Comparison of ENCODE assay signal across 21 cellular contexts in genomic region chr17:76391200-76391715, GRCh38. TPM values are rescaled to one million over a fixed set of nuclear protein-coding genes. Genes with fewer than 3 reads are reported as not detected.
A peak's percentile ranks its signal among the peaks of the same experiment; 100 is the strongest.
DNase-seq lines count a peak whose midpoint lies in the region; ATAC-seq and TF ChIP-seq lines count a peak whose summit lies in the region.
"Had no signal": no experiment of that assay in that cellular context is flagged by ENCODE, and none has a peak within 500 bp of the region (broad histone marks: within the 10 kb centered on the region; RNA-seq: fewer than 3 reads in every experiment).

No MANE protein-coding gene starts in this region.

- peaks cover 11% of the 10 kb centered on the region for H3K27me3 Mint-ChIP-seq in endothelial cell (ENCODE audit: unreplicated experiment)
- H3K27me3 Mint-ChIP-seq in naive thymus-derived CD4-positive, alpha-beta T cell = no peaks in the 10 kb centered on the region
- H3K27me3 Mint-ChIP-seq: B cell had no signal

- no peak overlapping the region for H3K4me3 ChIP-seq in PC-3 (ENCODE audit: low read length)
- no peak overlapping the region for H3K4me3 ChIP-seq in thyroid gland (replicated peaks in 1 of 3)
- H3K4me3 ChIP-seq in naive thymus-derived CD4-positive, alpha-beta T cell (ENCODE audit: low read length) = no peak overlapping the region

- peak; percentile 66 for DNase-seq in Right ventricle myocardium inferior (ENCODE audit: missing footprints)
- DNase-seq in Right ventricle myocardium superior = no peak
- no peak for DNase-seq in PC-3
- DNase-seq in endothelial cell (ENCODE audit: low spot score) = no peak
- DNase-seq in thyroid gland = peak; percentile 77 to 79
- no peak for DNase-seq in activated gamma-delta T cell (lab: John Stamatoyannopoulos, UW)
- no peak for DNase-seq in NCI-H1694 treated with DMSO at 0.1 percent for 48 hours (lab: John Stamatoyannopoulos, UW)
- DNase-seq in naive thymus-derived CD4-positive, alpha-beta T cell = no peak
- DNase-seq: Caco-2; CD8-positive, alpha-beta T cell; GOT3; NCI-H2029 treated with DMSO at 0.1 percent for 48 hours; NCI-H446 treated with DMSO at 0.1 percent for 48 hours; NCI-H526; RPMI8226; SK-N-SH; SW 1271 had no signal

- no peaks in the 10 kb centered on the region for H4K20me1 ChIP-seq in PC-3 (ENCODE audit: low read length)

- intact Hi-C loops in Right ventricle myocardium inferior (cut with DNase I) = no loop called here
- intact Hi-C loops in Right ventricle myocardium superior (cut with DNase I) = no loop called here
- intact Hi-C loops in PC-3 (cut with micrococcal nuclease) = no loop called here
- intact Hi-C loops in thyroid gland (cut with DNase I) = no loop called here
- intact Hi-C loops in naive thymus-derived CD4-positive, alpha-beta T cell (cut with micrococcal nuclease) = no loop called here

- CTCF ChIA-PET in PC-3 (lab: Charles Lee) = interaction anchor here (0.7 kb wide), 1 partner anchor 26 kb away, joined by 3 read pairs; no protein-coding TSS in a partner anchor
- CTCF ChIA-PET in naive thymus-derived CD4-positive, alpha-beta T cell (lab: Charles Lee) = interaction anchor here (1.3 kb wide), 1 partner anchor 117 kb away, joined by 3 read pairs; no protein-coding TSS in a partner anchor

- TF ChIP-seq POLR2A in thyroid gland (IDR thresholded peaks at IDR 0.05) = no peak

- H3K4me1 Mint-ChIP-seq in endothelial cell (ENCODE audit: unreplicated experiment) = peaks cover 18% of the 10 kb centered on the region
- H3K4me1 Mint-ChIP-seq in naive thymus-derived CD4-positive, alpha-beta T cell = peaks cover 0 to 9% (median 5%) of the 10 kb centered on the region in 7 donors

- peaks cover 31% of the 10 kb centered on the region for H3K4me1 ChIP-seq in PC-3 (ENCODE audit: insufficient read depth, low read length)
- H3K4me1 ChIP-seq in thyroid gland = peaks cover 28 to 46% of the 10 kb centered on the region in 2 donors
- H3K4me1 ChIP-seq in naive thymus-derived CD4-positive, alpha-beta T cell (ENCODE audit: control insufficient read depth in 2 of 2, insufficient read depth in 2 of 2, low read length in 2 of 2) = no peaks in the 10 kb centered on the region
- H3K4me1 ChIP-seq: Caco-2 had no signal

- no peak overlapping the region for H3K4me3 Mint-ChIP-seq in endothelial cell (ENCODE audit: unreplicated experiment)
- no peak overlapping the region for H3K4me3 Mint-ChIP-seq in naive thymus-derived CD4-positive, alpha-beta T cell
- H3K4me3 Mint-ChIP-seq: B cell; CD8-positive, alpha-beta T cell had no signal

- BruUV-seq in PC-3 (replicated peaks; lab: Mats Ljungman, UMichigan) = TSS peak; percentile 7

- peak overlapping the region; percentile 57 for H3K27ac Mint-ChIP-seq in endothelial cell (ENCODE audit: unreplicated experiment)
- H3K27ac Mint-ChIP-seq in naive thymus-derived CD4-positive, alpha-beta T cell = peak overlapping the region in 1 of 9 donors; percentile 45
- H3K27ac Mint-ChIP-seq: B cell; CD8-positive, alpha-beta T cell had no signal

- H3K36me3 ChIP-seq in PC-3 (ENCODE audit: low read depth, low read length) (peaks cover 28% of the 10 kb centered on the region), thyroid gland (peaks cover 11 to 15% of the 10 kb centered on the region in 2 donors)
- peaks cover 0 to 49% (median 3%) of the 10 kb centered on the region in 3 experiments for H3K36me3 ChIP-seq in naive thymus-derived CD4-positive, alpha-beta T cell (ENCODE audit: control insufficient read depth in 2 of 3, insufficient read depth in 3 of 3, low read length in 3 of 3)

- TF ChIP-seq CTCF in PC-3 (conservative IDR thresholded peaks at IDR 0.05; ENCODE audit: low read depth, low read length) (no peak), endothelial cell (IDR thresholded peaks at IDR 0.05; ENCODE audit: unreplicated experiment) (no peak), thyroid gland (IDR thresholded peaks at IDR 0.05) (no peak)

- H3K27me3 ChIP-seq in PC-3 (ENCODE audit: low read length) (no peaks in the 10 kb centered on the region), thyroid gland (no peaks in the 10 kb centered on the region)
- H3K27me3 ChIP-seq in naive thymus-derived CD4-positive, alpha-beta T cell (ENCODE audit: control insufficient read depth in 2 of 2, insufficient read depth in 2 of 2, low read length in 2 of 2) = no peaks in the 10 kb centered on the region

- peaks cover 14% of the 10 kb centered on the region for H3F3A ChIP-seq in PC-3 (ENCODE audit: low read length, unreplicated experiment)

- POLR2A ChIA-PET in PC-3 (lab: Charles Lee; ENCODE audit: unreplicated experiment) = no interaction called here
- POLR2A ChIA-PET in naive thymus-derived CD4-positive, alpha-beta T cell (lab: Charles Lee) = interaction anchor here (0.6 kb wide), 1 partner anchor 611 kb away, joined by 3 read pairs; no protein-coding TSS in a partner anchor

- no peak overlapping the region for H3K4me2 ChIP-seq in PC-3 (ENCODE audit: low read length)
- H3K4me2 ChIP-seq: SK-N-SH had no signal

- no peak overlapping the region for H2AFZ ChIP-seq in PC-3 (ENCODE audit: low read length)

- H3K9ac ChIP-seq in PC-3 (ENCODE audit: low read length) = no peak overlapping the region
- H3K9ac ChIP-seq: SK-N-SH had no signal

- WGBS in thyroid gland, 2 donors = 46 to 61% methylated on average over 14 of the region's 21 CpGs

- no peaks in the 10 kb centered on the region for H3K9me2 ChIP-seq in PC-3 (replicated peaks; ENCODE audit: low read length)
- H3K9me2 ChIP-seq: SK-N-SH had no signal

- H3K9me3 ChIP-seq in PC-3 (ENCODE audit: low read length) (no peaks in the 10 kb centered on the region), thyroid gland (no peaks in the 10 kb centered on the region)
- H3K9me3 ChIP-seq in naive thymus-derived CD4-positive, alpha-beta T cell (ENCODE audit: control insufficient read depth in 2 of 3, low read length in 3 of 3) = no peaks in the 10 kb centered on the region
- H3K9me3 ChIP-seq: Caco-2, SK-N-SH had no signal

- H3K79me2 ChIP-seq in PC-3 (ENCODE audit: low read length) = peaks cover 6% of the 10 kb centered on the region

- no peak for ATAC-seq in Right ventricle myocardium inferior
- no peak for ATAC-seq in Right ventricle myocardium superior (ENCODE audit: poor library complexity)
- ATAC-seq in PC-3 = no peak
- ATAC-seq in naive thymus-derived CD4-positive, alpha-beta T cell = no peak
- ATAC-seq: CD8-positive, alpha-beta T cell; HCT116 had no signal

- H3K27ac ChIP-seq in PC-3 (ENCODE audit: low read length) = no peak overlapping the region
- H3K27ac ChIP-seq in thyroid gland = peak overlapping the region in 2 of 3 donors; percentile 43 to 74
- H3K27ac ChIP-seq in naive thymus-derived CD4-positive, alpha-beta T cell (ENCODE audit: low read depth, low read length) = no peak overlapping the region
- H3K27ac ChIP-seq: 22Rv1, C4-2B had no signal

- peaks cover 15% of the 10 kb centered on the region for H3K36me3 Mint-ChIP-seq in endothelial cell (ENCODE audit: low read depth, unreplicated experiment)
- peaks cover 0 to 21% (median 3%) of the 10 kb centered on the region in 5 donors for H3K36me3 Mint-ChIP-seq in naive thymus-derived CD4-positive, alpha-beta T cell

- no peaks in the 10 kb centered on the region for H3K9me3 Mint-ChIP-seq in endothelial cell (ENCODE audit: unreplicated experiment)
- H3K9me3 Mint-ChIP-seq in naive thymus-derived CD4-positive, alpha-beta T cell = no peaks in the 10 kb centered on the region
- H3K9me3 Mint-ChIP-seq: CD8-positive, alpha-beta T cell had no signal

RNA-seq across cellular contexts. Expression of gene SPHK1, which starts 6.8 kb away (rescaled TPM):
- 2.7 TPM for total RNA-seq in Right ventricle myocardium inferior
- total RNA-seq in Right ventricle myocardium superior = 2.0 TPM
- 54.2 and 59.7 TPM in 2 replicates for total RNA-seq in PC-3 (2014; rRNA removed)
- 15.4 TPM for total RNA-seq in endothelial cell (ENCODE audit: unreplicated experiment)
- total RNA-seq in thyroid gland = 10 to 100 TPM in 3 of 4 donors, 1 to 10 TPM in 1; 8.5 to 24.5 (median 13.8) TPM
- 10 to 100 TPM in 1 of 5 experiments, 1 to 10 TPM in 2, under 1 TPM in 2; 0.43 to 14.1 (median 1.9) TPM for total RNA-seq in naive thymus-derived CD4-positive, alpha-beta T cell
- polyA plus RNA-seq in naive thymus-derived CD4-positive, alpha-beta T cell = under 1 TPM; 0.45 to 0.46 TPM

RNA-seq across cellular contexts. Expression of gene PRPSAP1, which starts 37.5 kb away (rescaled TPM):
- 35.9 TPM for total RNA-seq in Right ventricle myocardium inferior
- 31.9 TPM for total RNA-seq in Right ventricle myocardium superior
- total RNA-seq in PC-3 (2014; rRNA removed) = 43.9 and 47.8 TPM in 2 replicates
- 136 TPM for total RNA-seq in endothelial cell (ENCODE audit: unreplicated experiment)
- total RNA-seq in thyroid gland = 100 to 1,000 TPM; 133 to 198 (median 167) TPM
- 10 to 100 TPM; 19.6 to 55.9 (median 45.8) TPM for total RNA-seq in naive thymus-derived CD4-positive, alpha-beta T cell
- 10 to 100 TPM; 53.3 to 59.1 TPM for polyA plus RNA-seq in naive thymus-derived CD4-positive, alpha-beta T cell

Comparison
In these comparisons a context has a peak if more than half of its experiments do, and no peak if none do; other contexts are left out.
1. DNase-seq: peak in Right ventricle myocardium inferior (single experiment) and thyroid gland (2 of 2); none in Right ventricle myocardium superior (single experiment), PC-3 (single experiment), endothelial cell (single experiment), activated gamma-delta T cell (single experiment), NCI-H1694 treated with DMSO at 0.1 percent for 48 hours (single experiment) and naive thymus-derived CD4-positive, alpha-beta T cell (0 of 9).
2. H3K27ac ChIP-seq: peak in thyroid gland (2 of 3); none in PC-3 (single experiment) and naive thymus-derived CD4-positive, alpha-beta T cell (single experiment).